Comparison of ENCODE assay signal across 25 cellular contexts in genomic region chr6:169908403-169908933, GRCh38.
"Had no signal": no experiment of that assay in that cellular context is flagged by ENCODE, and none has a peak within 500 bp of the region (broad histone marks: within the 10 kb centered on the region; RNA-seq: fewer than 3 reads in every experiment).

No MANE protein-coding gene starts in this region.

- H3K4me1 Mint-ChIP-seq: mesothelial cell of epicardium had no signal

- H3K4me3 Mint-ChIP-seq: mesothelial cell of epicardium; naive B cell; neural crest cell; stimulated activated memory B cell treated with anti-CD40 and anti-IgM and Interleukin-4, amounts not matched to agents 10 μg/mL and 1 μg/mL and 100 μg/mL, for 72 hours; stimulated activated naive CD8-positive, alpha-beta T cell treated with anti-CD3 and anti-CD28 coated beads, Interleukin-15, amount 100 ng/mL, for 72 hours; type B pancreatic cell had no signal

- H3K4me3 ChIP-seq: hepatocyte, left ventricle myocardium inferior, lung, right atrium auricular region, right lobe of liver, smooth muscle cell, tibial nerve, uterus had no signal

- H3K27ac ChIP-seq: hepatocyte, left ventricle myocardium inferior, parathyroid adenoma, right atrium auricular region, right lobe of liver, tibial nerve, uterus had no signal

- H3K4me1 ChIP-seq: parathyroid adenoma had no signal

- H3K36me3 ChIP-seq: left ventricle myocardium inferior, right atrium auricular region, right lobe of liver, tibial nerve, uterus had no signal

- H3K36me3 Mint-ChIP-seq: mesothelial cell of epicardium; naive B cell; stimulated activated memory B cell treated with anti-CD40 and anti-IgM and Interleukin-4, amounts not matched to agents 10 μg/mL and 1 μg/mL and 100 μg/mL, for 72 hours; type B pancreatic cell had no signal

- H3K27me3 Mint-ChIP-seq: naive B cell had no signal

- H3K27ac Mint-ChIP-seq: mesothelial cell of epicardium; nephron; stimulated activated memory B cell treated with anti-CD40 and anti-IgM and Interleukin-4, amounts not matched to agents 10 μg/mL and 1 μg/mL and 100 μg/mL, for 72 hours; stimulated activated naive CD8-positive, alpha-beta T cell treated with anti-CD3 and anti-CD28 coated beads, Interleukin-15, amount 100 ng/mL, for 72 hours; type B pancreatic cell had no signal

- H3K9me3 Mint-ChIP-seq: mesothelial cell of epicardium; nephron; neural crest cell; stimulated activated memory B cell treated with anti-CD40 and anti-IgM and Interleukin-4, amounts not matched to agents 10 μg/mL and 1 μg/mL and 100 μg/mL, for 72 hours; stimulated activated naive CD8-positive, alpha-beta T cell treated with anti-CD3 and anti-CD28 coated beads, Interleukin-15, amount 100 ng/mL, for 72 hours; type B pancreatic cell had no signal

- H3K27me3 ChIP-seq: hepatocyte, right atrium auricular region, right lobe of liver, tibial nerve, uterus had no signal

- DNase-seq: islet precursor cell; left ventricle myocardium inferior; mesendoderm; naive B cell; nucleus accumbens; right lobe of liver; stimulated activated CD4-positive, alpha-beta T cell treated with anti-CD3 and anti-CD28 coated beads, Interleukin-1b, Interleukin-23, amount 100 ng/mL, for 48 hours; stimulated activated CD4-positive, alpha-beta T cell treated with anti-CD3 and anti-CD28 coated beads, Interleukin-2, amount 100 ng/mL, for 48 hours; stimulated activated CD4-positive, alpha-beta T cell treated with anti-CD3 and anti-CD28 coated beads, Interleukin-4, amount 100 ng/mL, for 4 hours; stimulated activated CD8-positive, alpha-beta memory T cell treated with anti-CD3 and anti-CD28 coated beads, Interleukin-4, amount 100 ng/mL, for 48 hours; stimulated activated naive CD4-positive, alpha-beta T cell treated with Interleukin-2 at 50 U/mL for 16 hours; stimulated activated naive CD8-positive, alpha-beta T cell treated with anti-CD3 and anti-CD28 coated beads, Interleukin-15, amount 100 ng/mL, for 72 hours; substantia nigra; uterus had no signal

- H3K9me3 ChIP-seq: left ventricle myocardium inferior, right atrium auricular region, right lobe of liver, uterus had no signal

- ATAC-seq: right lobe of liver; stimulated activated memory B cell treated with anti-CD40 and anti-IgM and Interleukin-4, amounts not matched to agents 10 μg/mL and 1 μg/mL and 100 μg/mL, for 72 hours had no signal
